Comparison of ENCODE assay signal across 16 cellular contexts in genomic region chr13:69092615-69093322, GRCh38.
"Had no signal": no experiment of that assay in that cellular context is flagged by ENCODE, and none has a peak within 500 bp of the region (broad histone marks: within the 10 kb centered on the region; RNA-seq: fewer than 3 reads in every experiment).

No MANE protein-coding gene starts in this region.

- H3K36me3 ChIP-seq: uterus had no signal

- ATAC-seq: activated CD4-positive, CD25-positive, alpha-beta regulatory T cell treated with anti-CD3 and anti-CD28 coated beads, Interleukin-2, amount 50 U/mL, for 24 hours; natural killer cell; stimulated activated effector memory CD8-positive, alpha-beta T cell treated with anti-CD3 and anti-CD28 coated beads, Interleukin-12 subunit alpha, Interleukin-12 subunit beta, amount 100 ng/mL, for 72 hours had no signal

- H3K4me1 ChIP-seq: uterus had no signal

- H3K27me3 ChIP-seq: uterus had no signal

- H3K4me3 ChIP-seq: coronary artery, uterus had no signal

- DNase-seq: activated CD4-positive, alpha-beta T cell treated with anti-CD3 and anti-CD28 coated beads, Interleukin-2, amount 50 U/mL, for 1 hour; activated naive CD4-positive, alpha-beta T cell; activated naive CD8-positive, alpha-beta T cell treated with anti-CD3 and anti-CD28 coated beads, Interleukin-2, amount 10 ng/mL, durations not matched to agents 7 days and 5 days; activated T-cell treated with anti-CD3 and anti-CD28 coated beads for 4 hours; central memory CD4-positive, alpha-beta T cell; foreskin fibroblast; mesenchymal stem cell; natural killer cell; retina; stimulated activated CD4-positive, alpha-beta T cell treated with anti-CD3 and anti-CD28 coated beads, Interleukin-12 subunit alpha, Interleukin-12 subunit beta, amount 100 ng/mL, for 4 hours; stimulated activated CD4-positive, alpha-beta T cell treated with anti-CD3 and anti-CD28 coated beads, Interleukin-2, amount 100 ng/mL, for 24 hours; uterus had no signal

- FAIRE-seq: keratinocyte had no signal

- H3K27ac ChIP-seq: coronary artery, uterus had no signal
